ENCODE assay signal across 11 cellular contexts in genomic region chrX:46626566-46626965, GRCh38. TPM values are rescaled to one million over a fixed set of nuclear protein-coding genes. Genes with fewer than 3 reads are reported as not detected.
DNase-seq lines count a peak whose midpoint lies in the region; ATAC-seq lines count a peak whose summit lies in the region.
"Had no signal": no experiment of that assay in that cellular context is flagged by ENCODE, and none has a peak within 500 bp of the region (broad histone marks: within the 10 kb centered on the region; RNA-seq: fewer than 3 reads in every experiment).

No MANE protein-coding gene starts in this region.

- peak; percentile 64 for ATAC-seq in activated T-helper 17 cell treated with anti-CD3 and anti-CD28 coated beads, Interleukin-2, amount 50 U/mL, for 72 hours (replicated peaks)
- ATAC-seq in HG03354 (IDR thresholded peaks at IDR 0.05; ENCODE audit: poor library complexity, severe bottlenecking, unreplicated experiment): no peak
- ATAC-seq in GM19395 (IDR thresholded peaks at IDR 0.05; ENCODE audit: unreplicated experiment): no peak

- H3K36me3 Mint-ChIP-seq in activated T-helper 17 cell treated with anti-CD3 and anti-CD28 coated beads, Interleukin-2, amount 50 U/mL, for 72 hours (ENCODE audit: low read depth): no peaks in the 10 kb centered on the region

- DNase-seq in activated effector memory CD4-positive, alpha-beta T cell treated with anti-CD3 and anti-CD28 coated beads, Interleukin-2, amount 50 U/mL, for 16 hours: peak; percentile 68
- DNase-seq in activated effector memory CD4-positive, alpha-beta T cell treated with Interleukin-2 at 50 U/mL for 16 hours: no peak
- DNase-seq in NCI-H2227 treated with DMSO at 0.1 percent for 48 hours (lab: John Stamatoyannopoulos, UW) (peak; percentile 88), pulmonary artery endothelial cell (ENCODE audit: low read depth, low spot score) (peak; percentile 80), mesenteric fat pad (ENCODE audit: low spot score) (no peak)
- DNase-seq: IMR-90, NCI-H524 treated with DMSO at 0.1 percent for 48 hours, sigmoid colon had no signal

- H3K4me1 Mint-ChIP-seq in activated T-helper 17 cell treated with anti-CD3 and anti-CD28 coated beads, Interleukin-2, amount 50 U/mL, for 72 hours: peaks cover 15% of the 10 kb centered on the region

- H3K4me3 Mint-ChIP-seq in activated T-helper 17 cell treated with anti-CD3 and anti-CD28 coated beads, Interleukin-2, amount 50 U/mL, for 72 hours: peak overlapping the region; percentile 68

- H3K27me3 Mint-ChIP-seq in activated T-helper 17 cell treated with anti-CD3 and anti-CD28 coated beads, Interleukin-2, amount 50 U/mL, for 72 hours: no peaks in the 10 kb centered on the region

- peak overlapping the region; percentile 76 for H3K27ac Mint-ChIP-seq in activated T-helper 17 cell treated with anti-CD3 and anti-CD28 coated beads, Interleukin-2, amount 50 U/mL, for 72 hours

- H3K9me3 Mint-ChIP-seq in activated T-helper 17 cell treated with anti-CD3 and anti-CD28 coated beads, Interleukin-2, amount 50 U/mL, for 72 hours: no peaks in the 10 kb centered on the region

RNA-seq across cellular contexts. Expression of gene CHST7, which starts 53.0 kb away (rescaled TPM):
- 1 to 10 TPM; 2.4 to 2.9 TPM for total RNA-seq in activated T-helper 17 cell treated with anti-CD3 and anti-CD28 coated beads, Interleukin-2, amount 50 U/mL, for 72 hours
- total RNA-seq in pulmonary artery endothelial cell: 31.5 and 33.4 TPM in 2 replicates
- total RNA-seq in mesenteric fat pad: 8.3 TPM

Comparison
In these comparisons a context has a peak if more than half of its experiments do, and no peak if none do; other contexts are left out.
1. DNase-seq: peak in activated effector memory CD4-positive, alpha-beta T cell treated with anti-CD3 and anti-CD28 coated beads, Interleukin-2, amount 50 U/mL, for 16 hours (single experiment), NCI-H2227 treated with DMSO at 0.1 percent for 48 hours (single experiment) and pulmonary artery endothelial cell (single experiment); none in activated effector memory CD4-positive, alpha-beta T cell treated with Interleukin-2 at 50 U/mL for 16 hours (single experiment) and mesenteric fat pad (single experiment).